1 cellular context compared by ENCODE assay signal in the genomic region with DNA sequence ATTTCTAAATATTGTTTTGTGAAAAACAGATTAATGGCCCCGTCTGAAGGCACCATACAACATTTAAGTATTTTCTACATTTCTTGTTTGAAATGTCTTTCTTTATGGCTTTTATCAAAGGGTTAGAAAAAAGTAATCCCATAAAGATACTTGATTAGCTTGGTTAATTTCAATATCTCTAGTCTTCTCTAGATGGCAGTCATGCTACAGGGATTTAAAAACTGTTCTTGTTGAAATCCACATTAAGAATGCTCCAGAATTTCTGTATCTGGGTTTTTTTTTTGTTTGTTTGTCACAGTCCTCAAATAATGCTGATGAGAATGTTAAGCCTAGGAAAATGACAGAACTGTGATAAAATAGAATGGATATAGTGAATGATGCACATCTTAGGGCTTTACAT.
TF ChIP-seq lines count a peak whose summit lies in the region.

No MANE protein-coding gene starts in this region.

TF ChIP-seq in HCT116, 20 proteins besides CTCF, POLR2A, EP300 and RAD21 (continued from another document):
- TF ChIP-seq EZH2 (IDR thresholded peaks at IDR 0.05) (no peak), ELF1 (IDR thresholded peaks at IDR 0.05; ENCODE audit: borderline replicate concordance, low read depth) (no peak), ZFX (IDR thresholded peaks at IDR 0.05) (no peak)
- TF ChIP-seq, protein P1, sequence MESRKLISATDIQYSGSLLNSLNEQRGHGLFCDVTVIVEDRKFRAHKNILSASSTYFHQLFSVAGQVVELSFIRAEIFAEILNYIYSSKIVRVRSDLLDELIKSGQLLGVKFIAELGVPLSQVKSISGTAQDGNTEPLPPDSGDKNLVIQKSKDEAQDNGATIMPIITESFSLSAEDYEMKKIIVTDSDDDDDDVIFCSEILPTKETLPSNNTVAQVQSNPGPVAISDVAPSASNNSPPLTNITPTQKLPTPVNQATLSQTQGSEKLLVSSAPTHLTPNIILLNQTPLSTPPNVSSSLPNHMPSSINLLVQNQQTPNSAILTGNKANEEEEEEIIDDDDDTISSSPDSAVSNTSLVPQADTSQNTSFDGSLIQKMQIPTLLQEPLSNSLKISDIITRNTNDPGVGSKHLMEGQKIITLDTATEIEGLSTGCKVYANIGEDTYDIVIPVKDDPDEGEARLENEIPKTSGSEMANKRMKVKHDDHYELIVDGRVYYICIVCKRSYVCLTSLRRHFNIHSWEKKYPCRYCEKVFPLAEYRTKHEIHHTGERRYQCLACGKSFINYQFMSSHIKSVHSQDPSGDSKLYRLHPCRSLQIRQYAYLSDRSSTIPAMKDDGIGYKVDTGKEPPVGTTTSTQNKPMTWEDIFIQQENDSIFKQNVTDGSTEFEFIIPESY (IDR thresholded peaks at IDR 0.05; ENCODE audit: extremely low read depth, insufficient replicate concordance, low read length): no peak
- TF ChIP-seq, protein P2, sequence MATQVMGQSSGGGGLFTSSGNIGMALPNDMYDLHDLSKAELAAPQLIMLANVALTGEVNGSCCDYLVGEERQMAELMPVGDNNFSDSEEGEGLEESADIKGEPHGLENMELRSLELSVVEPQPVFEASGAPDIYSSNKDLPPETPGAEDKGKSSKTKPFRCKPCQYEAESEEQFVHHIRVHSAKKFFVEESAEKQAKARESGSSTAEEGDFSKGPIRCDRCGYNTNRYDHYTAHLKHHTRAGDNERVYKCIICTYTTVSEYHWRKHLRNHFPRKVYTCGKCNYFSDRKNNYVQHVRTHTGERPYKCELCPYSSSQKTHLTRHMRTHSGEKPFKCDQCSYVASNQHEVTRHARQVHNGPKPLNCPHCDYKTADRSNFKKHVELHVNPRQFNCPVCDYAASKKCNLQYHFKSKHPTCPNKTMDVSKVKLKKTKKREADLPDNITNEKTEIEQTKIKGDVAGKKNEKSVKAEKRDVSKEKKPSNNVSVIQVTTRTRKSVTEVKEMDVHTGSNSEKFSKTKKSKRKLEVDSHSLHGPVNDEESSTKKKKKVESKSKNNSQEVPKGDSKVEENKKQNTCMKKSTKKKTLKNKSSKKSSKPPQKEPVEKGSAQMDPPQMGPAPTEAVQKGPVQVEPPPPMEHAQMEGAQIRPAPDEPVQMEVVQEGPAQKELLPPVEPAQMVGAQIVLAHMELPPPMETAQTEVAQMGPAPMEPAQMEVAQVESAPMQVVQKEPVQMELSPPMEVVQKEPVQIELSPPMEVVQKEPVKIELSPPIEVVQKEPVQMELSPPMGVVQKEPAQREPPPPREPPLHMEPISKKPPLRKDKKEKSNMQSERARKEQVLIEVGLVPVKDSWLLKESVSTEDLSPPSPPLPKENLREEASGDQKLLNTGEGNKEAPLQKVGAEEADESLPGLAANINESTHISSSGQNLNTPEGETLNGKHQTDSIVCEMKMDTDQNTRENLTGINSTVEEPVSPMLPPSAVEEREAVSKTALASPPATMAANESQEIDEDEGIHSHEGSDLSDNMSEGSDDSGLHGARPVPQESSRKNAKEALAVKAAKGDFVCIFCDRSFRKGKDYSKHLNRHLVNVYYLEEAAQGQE (IDR thresholded peaks at IDR 0.05; ENCODE audit: low read depth): no peak
